In genomic region chr13:36875955-36876354, GRCh38 we compare ENCODE assay signal across 20 cellular contexts. TPM values are rescaled to one million over a fixed set of nuclear protein-coding genes. Genes with fewer than 3 reads are reported as not detected.
"Had no signal": no experiment of that assay in that cellular context is flagged by ENCODE, and none has a peak within 500 bp of the region (broad histone marks: within the 10 kb centered on the region; RNA-seq: fewer than 3 reads in every experiment).

No MANE protein-coding gene starts in this region.

- DNase-seq: dermis blood vessel endothelial cell; effector memory CD4-positive, alpha-beta T cell; foreskin keratinocyte; heart left ventricle; left cardiac atrium; left lung; mesenchymal stem cell; mucosa of descending colon; naive B cell; right lobe of liver; stimulated activated CD4-positive, alpha-beta T cell treated with anti-CD3 and anti-CD28 coated beads, Interleukin-12 subunit alpha, Interleukin-12 subunit beta, amount 100 ng/mL, for 4 hours; stimulated activated CD4-positive, alpha-beta T cell treated with anti-CD3 and anti-CD28 coated beads, Interleukin-1b, Interleukin-23, amount 100 ng/mL, for 48 hours; stimulated activated CD4-positive, alpha-beta T cell treated with anti-CD3 and anti-CD28 coated beads, Interleukin-4, amount 100 ng/mL, for 1 hour; stimulated activated CD8-positive, alpha-beta memory T cell treated with anti-CD3 and anti-CD28 coated beads, Interleukin-4, amount 100 ng/mL, for 48 hours; stimulated activated naive CD4-positive, alpha-beta T cell; stimulated activated naive CD8-positive, alpha-beta T cell treated with anti-CD3 and anti-CD28 coated beads, Interleukin-15, amount 100 ng/mL, for 72 hours; thyroid gland; trophoblast cell had no signal

- ATAC-seq: foreskin keratinocyte; gastroesophageal sphincter; heart left ventricle; left cardiac atrium; left lung; natural killer cell treated with Interleukin-12 subunit alpha and Interleukin-12 subunit beta and Interleukin-15 and Interleukin-18, amount 100 ng/mL, for 72 hours; right lobe of liver; stimulated activated naive CD8-positive, alpha-beta T cell treated with anti-CD3 and anti-CD28 coated beads, Interleukin-15, amount 100 ng/mL, for 72 hours had no signal

RNA-seq across cellular contexts. Expression of gene SMAD9, which starts 44.1 kb away (rescaled TPM):
- total RNA-seq: natural killer cell treated with Interleukin-12 subunit alpha and Interleukin-12 subunit beta and Interleukin-15 and Interleukin-18, amount 100 ng/mL, for 72 hours had no signal
